26 cellular contexts compared by ENCODE assay signal in genomic region chr3:46233194-46233593, GRCh38. TPM values are rescaled to one million over a fixed set of nuclear protein-coding genes. Genes with fewer than 3 reads are reported as not detected.
DNase-seq lines count a peak whose midpoint lies in the region; ATAC-seq, FAIRE-seq and TF ChIP-seq lines count a peak whose summit lies in the region.
"Had no signal": no experiment of that assay in that cellular context is flagged by ENCODE, and none has a peak within 500 bp of the region (broad histone marks: within the 10 kb centered on the region; RNA-seq: fewer than 3 reads in every experiment).

No MANE protein-coding gene starts in this region.

- no peaks in the 10 kb centered on the region for H3K4me1 ChIP-seq in liver (ENCODE audit: control insufficient read depth in 4 of 4, insufficient read depth in 4 of 4, low read length in 3 of 4)
- H3K4me1 ChIP-seq in HepG2 (ENCODE audit: insufficient read depth, low read length): no peaks in the 10 kb centered on the region
- no peaks in the 10 kb centered on the region; a peak in 2 of 5 replicates for H3K4me1 ChIP-seq in K562 (replicated peaks in 1 of 2; ENCODE audit: control insufficient read depth in 2 of 2, insufficient read depth in 2 of 2, low read length in 2 of 2)
- H3K4me1 ChIP-seq in upper lobe of right lung: peaks cover 10% of the 10 kb centered on the region
- H3K4me1 ChIP-seq: BE2C, Caco-2 had no signal

- FAIRE-seq in HepG2 (lab: Jason Lieb, UNC): no peak
- no peak for FAIRE-seq in K562 (lab: Jason Lieb, UNC)
- FAIRE-seq: A204.1, D721Med, G401.6, GM12891, GM19239 had no signal

- H3K36me3 ChIP-seq in liver (ENCODE audit: control insufficient read depth in 4 of 4, insufficient read depth in 3 of 4, low read depth in 1 of 4, low read length in 3 of 4) (no peaks in the 10 kb centered on the region), HepG2 (replicated peaks in 1 of 2; ENCODE audit: control insufficient read depth in 1 of 2, insufficient read depth in 2 of 2, low read length in 2 of 2) (no peaks in the 10 kb centered on the region), K562 (ENCODE audit: control insufficient read depth, insufficient read depth, low read length) (no peaks in the 10 kb centered on the region), upper lobe of right lung (no peaks in the 10 kb centered on the region)
- H3K36me3 ChIP-seq: BE2C, BLaER1 had no signal

- ATAC-seq in HepG2 (no peak), K562 (no peak), upper lobe of right lung (peak; percentile 68), GM21717 (IDR thresholded peaks at IDR 0.05; ENCODE audit: unreplicated experiment) (no peak)
- ATAC-seq: CD8-positive, alpha-beta T cell had no signal

- TF ChIP-seq EP300 in HepG2 (IDR thresholded peaks at IDR 0.05; ENCODE audit: low read depth in 2 of 2, low read length in 2 of 2) (no peak), HepG2 (CRISPR knock-in tag; IDR thresholded peaks at IDR 0.05; ENCODE audit: borderline replicate concordance) (no peak), K562 (IDR thresholded peaks at IDR 0.05; ENCODE audit: low read length) (no peak)

- TF ChIP-seq POLR2A in HepG2 (IDR thresholded peaks at IDR 0.05; ENCODE audit: insufficient read depth in 1 of 2, low read depth in 2 of 2, low read length in 2 of 2) (no peak), K562 (conservative IDR thresholded peaks at IDR 0.05) (no peak)

- TF ChIP-seq CTCF in liver (IDR thresholded peaks at IDR 0.05; ENCODE audit: low read depth, low read length, missing input control) (no peak), HepG2 (CRISPR knock-in tag; IDR thresholded peaks at IDR 0.05) (no peak), HL-60 (IDR thresholded peaks at IDR 0.05; ENCODE audit: insufficient read depth, low read length) (no peak), K562 (IDR thresholded peaks at IDR 0.05 in 2 of 3, conservative IDR thresholded peaks at IDR 0.05 in 1 of 3; ENCODE audit: insufficient read depth in 2 of 3, low read depth in 1 of 3, low read length in 3 of 3) (no peak), upper lobe of right lung (IDR thresholded peaks at IDR 0.05) (no peak)

- no peak overlapping the region for H2AFZ ChIP-seq in HepG2 (ENCODE audit: low read length)
- H2AFZ ChIP-seq in K562 (ENCODE audit: low read depth, low read length): no peak overlapping the region

- in situ Hi-C loops in HepG2 (cut with HindIII; ENCODE audit: extremely low pct_ligation_motif_present, low pct_unique_long_range_greater_than_20kb) (no loop called here), K562 (cut with MboI) (no loop called here)

- no peaks in the 10 kb centered on the region for H3K79me2 ChIP-seq in HepG2 (ENCODE audit: insufficient read depth, low read length)
- H3K79me2 ChIP-seq in K562 (ENCODE audit: control insufficient read depth, insufficient read depth, low read length): no peaks in the 10 kb centered on the region

- H3K4me3 ChIP-seq in liver (ENCODE audit: low read depth in 1 of 3, low read length in 3 of 3) (no peak overlapping the region), HepG2 (replicated peaks in 1 of 3; ENCODE audit: insufficient read depth in 1 of 3, low read depth in 2 of 3, low read length in 3 of 3) (no peak overlapping the region), HL-60 (replicated peaks; ENCODE audit: insufficient read depth, low read length) (no peak overlapping the region), K562 (no peak overlapping the region), upper lobe of right lung (no peak overlapping the region)
- H3K4me3 ChIP-seq: BLaER1 had no signal

- H3K9ac ChIP-seq in liver (ENCODE audit: low read depth in 1 of 2, low read length in 2 of 2): no peak overlapping the region
- H3K9ac ChIP-seq in HepG2 (ENCODE audit: insufficient read depth, low read depth, low read length): no peak overlapping the region
- no peak overlapping the region for H3K9ac ChIP-seq in K562 (ENCODE audit: insufficient read depth in 1 of 2, low read depth in 2 of 2, low read length in 2 of 2)
- H3K9ac ChIP-seq: BLaER1 had no signal

- H3K9me3 ChIP-seq in liver (ENCODE audit: control insufficient read depth in 4 of 4, low read length in 3 of 4): no peaks in the 10 kb centered on the region
- no peaks in the 10 kb centered on the region for H3K9me3 ChIP-seq in HepG2 (ENCODE audit: low read length)
- H3K9me3 ChIP-seq in K562 (replicated peaks; ENCODE audit: control insufficient read depth, insufficient read depth, low read depth, low read length): no peaks in the 10 kb centered on the region
- no peaks in the 10 kb centered on the region for H3K9me3 ChIP-seq in upper lobe of right lung
- H3K9me3 ChIP-seq: BE2C, BLaER1, Caco-2 had no signal

- H3K9me1 ChIP-seq in K562 (ENCODE audit: control insufficient read depth, insufficient read depth, low read length): no peaks in the 10 kb centered on the region

- CTCF ChIA-PET in HepG2 (lab: Yijun Ruan, JAX; ENCODE audit: low intra/inter-chr PET ratio, low total read pairs) (no interaction called here), K562 (lab: Yijun Ruan, JAX; ENCODE audit: low intra/inter-chr PET ratio) (no interaction called here)

- DNase-seq in HepG2 (ENCODE audit: low spot score): no peak
- DNase-seq in HL-60 (ENCODE audit: low read depth in 1 of 2, low spot score in 1 of 2): peak in 1 of 2 experiments; percentile 60
- no peak for DNase-seq in K562 (ENCODE audit: extremely low read depth in 1 of 4, low spot score in 3 of 4)
- DNase-seq in upper lobe of right lung: no peak
- DNase-seq in NCI-H2171 treated with DMSO at 0.1 percent for 48 hours (lab: John Stamatoyannopoulos, UW): no peak
- DNase-seq in cerebellar nuclear complex (lab: John Stamatoyannopoulos, UW): no peak
- DNase-seq: 8988T; ACHN; BE2C; C1 segment of cervical spinal cord; Caco-2; Calu3; CD4-positive, alpha-beta T cell; CD8-positive, alpha-beta T cell; DMS79 treated with DMSO at 0.1 percent for 48 hours; GF-D8 had no signal

- intact Hi-C loops in HepG2 (cut with micrococcal nuclease; ENCODE audit: unreplicated experiment): loop anchor here (10.0 kb wide), 1 partner anchor 1898 kb away; the partner anchor contains the start of gene TCAIM
- intact Hi-C loops in K562 (cut with micrococcal nuclease): no loop called here
- intact Hi-C loops in upper lobe of right lung (cut with DNase I): no loop called here

- no peaks in the 10 kb centered on the region for H4K20me1 ChIP-seq in HepG2 (ENCODE audit: insufficient read depth, low read length)
- H4K20me1 ChIP-seq in K562 (replicated peaks; ENCODE audit: control insufficient read depth, insufficient read depth, low read length): no peaks in the 10 kb centered on the region
- H4K20me1 ChIP-seq: BLaER1 had no signal

- H3K27ac ChIP-seq in liver (ENCODE audit: low read depth in 1 of 2, low read length in 2 of 2) (no peak overlapping the region), HepG2 (ENCODE audit: extremely low read length, insufficient read depth, low read length) (no peak overlapping the region), HL-60 (replicated peaks) (peak overlapping the region; percentile 66), K562 (ENCODE audit: extremely low read depth, low read depth, low read length) (no peak overlapping the region), upper lobe of right lung (no peak overlapping the region)
- H3K27ac ChIP-seq: BLaER1 had no signal

- 61% methylated on average over 6 of the region's 6 CpGs for WGBS in liver
- 10% methylated on average over 5 of the region's 6 CpGs for WGBS in HepG2 (ENCODE audit: low lambda C conversion rate)
- WGBS in K562 (ENCODE audit: insufficient coverage, low coverage, missing lambda C conversion rate): under 1% methylated on average over 6 of the region's 6 CpGs

- TF ChIP-seq RAD21 in liver (IDR thresholded peaks at IDR 0.05) (no peak), HepG2 (CRISPR knock-in tag; IDR thresholded peaks at IDR 0.05) (no peak), K562 (CRISPR knock-in tag; conservative IDR thresholded peaks at IDR 0.05 in 1 of 2, IDR thresholded peaks at IDR 0.05 in 1 of 2) (no peak)

- BruUV-seq in HepG2 (replicated peaks; lab: Mats Ljungman, UMichigan) (no TSS peak), K562 (replicated peaks; lab: Mats Ljungman, UMichigan) (no TSS peak)

- H3K27me3 ChIP-seq in liver (ENCODE audit: control insufficient read depth in 4 of 4, insufficient read depth in 4 of 4, low read length in 3 of 4) (peaks cover 0 to 3% (median 0%) of the 10 kb centered on the region in 4 donors), HepG2 (ENCODE audit: control insufficient read depth in 1 of 2, insufficient read depth in 2 of 2, low read length in 2 of 2) (no peaks in the 10 kb centered on the region; a peak in 1 of 5 replicates), HL-60 (ENCODE audit: insufficient read depth, poor library complexity, severe bottlenecking) (no peaks in the 10 kb centered on the region), K562 (ENCODE audit: control insufficient read depth in 2 of 2, insufficient read depth in 2 of 2, low read length in 2 of 2) (peaks cover 0 to 14% of the 10 kb centered on the region in 2 experiments; a peak in 3 of 5 replicates), upper lobe of right lung (no peaks in the 10 kb centered on the region)
- H3K27me3 ChIP-seq: BE2C, BLaER1 had no signal

- H3K4me2 ChIP-seq in HepG2 (ENCODE audit: low read depth, low read length) (no peak overlapping the region), K562 (ENCODE audit: insufficient read depth, low read length) (no peak overlapping the region)
- H3K4me2 ChIP-seq: BLaER1 had no signal

- POLR2A ChIA-PET in HepG2 (lab: Yijun Ruan, JAX) (no interaction called here), K562 (lab: Yijun Ruan, JAX) (interaction anchor here (0.8 kb wide), 1 partner anchor 10 kb away, joined by 3 read pairs; no protein-coding TSS in a partner anchor)

RNA-seq across cellular contexts. Expression of gene CCR3, which starts 9.1 kb away (rescaled TPM):
- total RNA-seq in liver: under 1 TPM in 1 of 2 donors, not detected in 1; 0.05 TPM
- under 1 TPM in 1 of 2 donors, not detected in 1; 0.13 TPM for polyA plus RNA-seq in liver
- total RNA-seq in HepG2 (2016; rRNA removed; fragmentation: Illumina TruSeq; extraction: Trizol): not detected in 2 replicates
- not detected in 2 replicates for total RNA-seq in HepG2 (2016; cell fraction: cytosol; rRNA removed; fragmentation: Illumina TruSeq; extraction: Trizol; ENCODE audit: low read depth)
- not detected in 2 replicates for total RNA-seq in HepG2 (2016; cell fraction: insoluble cytoplasmic fraction; rRNA removed; fragmentation: Illumina TruSeq; extraction: Trizol)
- total RNA-seq in HepG2 (2016; cell fraction: membrane; rRNA removed; fragmentation: Illumina TruSeq; extraction: Trizol): not detected in 2 replicates
- total RNA-seq in HepG2 (2016; cell fraction: nucleus; rRNA removed; fragmentation: Illumina TruSeq; extraction: Trizol): not detected in 2 replicates
- not detected in 2 replicates for polyA plus RNA-seq in HepG2 (2011; rRNA removed)
- polyA plus RNA-seq in HepG2 (2011; cell fraction: cytosol; rRNA removed): not detected in 2 replicates
- polyA plus RNA-seq in HepG2 (2011; cell fraction: nucleus; rRNA removed): not detected in 2 replicates
- not detected in 2 replicates for polyA plus RNA-seq in HepG2 (2012)
- not detected in 2 replicates for polyA plus RNA-seq in HepG2 (2016; cell fraction: cytosol; fragmentation: Illumina TruSeq; extraction: Trizol; ENCODE audit: low read depth)
- polyA plus RNA-seq in HepG2 (2016; cell fraction: insoluble cytoplasmic fraction; fragmentation: Illumina TruSeq; extraction: Trizol; ENCODE audit: low read depth): not detected in 2 replicates
- polyA plus RNA-seq in HepG2 (2016; cell fraction: membrane; fragmentation: Illumina TruSeq; extraction: Trizol; ENCODE audit: low read depth): not detected in 2 replicates
- not detected in 2 replicates for polyA plus RNA-seq in HepG2 (2016; cell fraction: nucleus; fragmentation: Illumina TruSeq; extraction: Trizol; ENCODE audit: insufficient read depth, low read depth)
- not detected in 2 replicates for polyA minus RNA-seq in HepG2 (2011; rRNA and poly(A)+ RNA removed; ENCODE audit: low replicate concordance)
- not detected in 2 replicates for polyA minus RNA-seq in HepG2 (2011; cell fraction: cytosol; rRNA and poly(A)+ RNA removed)
- polyA minus RNA-seq in HepG2 (2011; cell fraction: nucleus; rRNA and poly(A)+ RNA removed): not detected in 2 replicates
- not detected in 2 replicates for total RNA-seq in K562 (2011; cell fraction: chromatin; rRNA removed; ENCODE audit: low replicate concordance)
- total RNA-seq in K562 (2011; cell fraction: nucleolus; rRNA removed): not detected in 2 replicates
- total RNA-seq in K562 (2011; cell fraction: nucleoplasm; rRNA removed): not detected in 2 replicates
- not detected in 2 replicates for total RNA-seq in K562 (2014; rRNA removed)
- total RNA-seq in K562 (2014; rRNA removed; fragmentation: Illumina TruSeq; extraction: Trizol): not detected in 2 replicates
- total RNA-seq in K562 (2015; rRNA removed; fragmentation: Illumina TruSeq; extraction: Trizol): not detected in 2 replicates
- total RNA-seq in K562 (2021): not detected in 2 replicates
- not detected in 2 replicates for polyA plus RNA-seq in K562 (2011; rRNA removed)
- not detected in 2 replicates for polyA plus RNA-seq in K562 (2011; cell fraction: cytosol; rRNA removed)
- polyA plus RNA-seq in K562 (2011; cell fraction: nucleus; rRNA removed): not detected in 2 replicates
- not detected in 2 replicates for polyA plus RNA-seq in K562 (2012)
- not detected in 2 replicates for polyA plus RNA-seq in K562 (2014; fragmentation: Illumina TruSeq; extraction: Trizol)
- polyA plus RNA-seq in K562 (2014; fragmentation: Nextera tagmentation; extraction: Ambion mirVana): not detected
- not detected in 2 replicates for polyA plus RNA-seq in K562 (2014; rRNA removed)
- not detected in 2 replicates for polyA minus RNA-seq in K562 (2011; rRNA and poly(A)+ RNA removed)
- not detected in 2 replicates for polyA minus RNA-seq in K562 (2011; cell fraction: cytosol; rRNA and poly(A)+ RNA removed)
- not detected in 2 replicates for polyA minus RNA-seq in K562 (2011; cell fraction: nucleus; rRNA and poly(A)+ RNA removed)
- 0.43 TPM for total RNA-seq in upper lobe of right lung
- total RNA-seq: A673; CD4-positive, alpha-beta T cell; CD8-positive, alpha-beta T cell had no signal
- polyA plus RNA-seq: AG04450 had no signal

RNA-seq across cellular contexts. Expression of gene CCR1, which starts 25.1 kb away (rescaled TPM):
- 10 to 100 TPM in 1 of 2 donors, 1 to 10 TPM in 1; 5.9 to 10.7 TPM for total RNA-seq in liver
- polyA plus RNA-seq in liver: 1 to 10 TPM; 1.4 to 4.4 TPM
- total RNA-seq in HepG2 (2016; rRNA removed; fragmentation: Illumina TruSeq; extraction: Trizol): not detected in 2 replicates
- not detected in 2 replicates for total RNA-seq in HepG2 (2016; cell fraction: cytosol; rRNA removed; fragmentation: Illumina TruSeq; extraction: Trizol; ENCODE audit: low read depth)
- not detected in 2 replicates for total RNA-seq in HepG2 (2016; cell fraction: insoluble cytoplasmic fraction; rRNA removed; fragmentation: Illumina TruSeq; extraction: Trizol)
- total RNA-seq in HepG2 (2016; cell fraction: membrane; rRNA removed; fragmentation: Illumina TruSeq; extraction: Trizol): not detected in 2 replicates
- total RNA-seq in HepG2 (2016; cell fraction: nucleus; rRNA removed; fragmentation: Illumina TruSeq; extraction: Trizol): not detected in 2 replicates
- polyA plus RNA-seq in HepG2 (2011; rRNA removed): not detected in 2 replicates
- polyA plus RNA-seq in HepG2 (2011; cell fraction: cytosol; rRNA removed): not detected in 2 replicates
- polyA plus RNA-seq in HepG2 (2011; cell fraction: nucleus; rRNA removed): not detected in 2 replicates
- not detected in 2 replicates for polyA plus RNA-seq in HepG2 (2012)
- not detected in 2 replicates for polyA plus RNA-seq in HepG2 (2016; cell fraction: cytosol; fragmentation: Illumina TruSeq; extraction: Trizol; ENCODE audit: low read depth)
- polyA plus RNA-seq in HepG2 (2016; cell fraction: insoluble cytoplasmic fraction; fragmentation: Illumina TruSeq; extraction: Trizol; ENCODE audit: low read depth): not detected in 2 replicates
- not detected in 2 replicates for polyA plus RNA-seq in HepG2 (2016; cell fraction: membrane; fragmentation: Illumina TruSeq; extraction: Trizol; ENCODE audit: low read depth)
- not detected in 2 replicates for polyA plus RNA-seq in HepG2 (2016; cell fraction: nucleus; fragmentation: Illumina TruSeq; extraction: Trizol; ENCODE audit: insufficient read depth, low read depth)
- 0.16 TPM in 1 of 2 replicates, not detected in the other for polyA minus RNA-seq in HepG2 (2011; rRNA and poly(A)+ RNA removed; ENCODE audit: low replicate concordance)
- not detected in 2 replicates for polyA minus RNA-seq in HepG2 (2011; cell fraction: cytosol; rRNA and poly(A)+ RNA removed)
- polyA minus RNA-seq in HepG2 (2011; cell fraction: nucleus; rRNA and poly(A)+ RNA removed): not detected in 2 replicates
- not detected in 2 replicates for total RNA-seq in K562 (2011; cell fraction: chromatin; rRNA removed; ENCODE audit: low replicate concordance)
- total RNA-seq in K562 (2011; cell fraction: nucleolus; rRNA removed): not detected in 2 replicates
- not detected in 2 replicates for total RNA-seq in K562 (2011; cell fraction: nucleoplasm; rRNA removed)
- not detected in 2 replicates for total RNA-seq in K562 (2014; rRNA removed)
- total RNA-seq in K562 (2014; rRNA removed; fragmentation: Illumina TruSeq; extraction: Trizol): not detected in 2 replicates
- total RNA-seq in K562 (2015; rRNA removed; fragmentation: Illumina TruSeq; extraction: Trizol): not detected in 2 replicates
- total RNA-seq in K562 (2021): 0.09 TPM in 1 of 2 replicates, not detected in the other
- not detected in 2 replicates for polyA plus RNA-seq in K562 (2011; rRNA removed)
- polyA plus RNA-seq in K562 (2011; cell fraction: cytosol; rRNA removed): not detected in 2 replicates
- not detected in 2 replicates for polyA plus RNA-seq in K562 (2011; cell fraction: nucleus; rRNA removed)
- not detected in 2 replicates for polyA plus RNA-seq in K562 (2012)
- not detected in 2 replicates for polyA plus RNA-seq in K562 (2014; fragmentation: Illumina TruSeq; extraction: Trizol)
- not detected for polyA plus RNA-seq in K562 (2014; fragmentation: Nextera tagmentation; extraction: Ambion mirVana)
- polyA plus RNA-seq in K562 (2014; rRNA removed): not detected in 2 replicates
- not detected in 2 replicates for polyA minus RNA-seq in K562 (2011; rRNA and poly(A)+ RNA removed)
- not detected in 2 replicates for polyA minus RNA-seq in K562 (2011; cell fraction: cytosol; rRNA and poly(A)+ RNA removed)
- polyA minus RNA-seq in K562 (2011; cell fraction: nucleus; rRNA and poly(A)+ RNA removed): not detected in 2 replicates
- 40.9 TPM for total RNA-seq in upper lobe of right lung
- total RNA-seq: A673 had no signal
